In the genomic region with DNA sequence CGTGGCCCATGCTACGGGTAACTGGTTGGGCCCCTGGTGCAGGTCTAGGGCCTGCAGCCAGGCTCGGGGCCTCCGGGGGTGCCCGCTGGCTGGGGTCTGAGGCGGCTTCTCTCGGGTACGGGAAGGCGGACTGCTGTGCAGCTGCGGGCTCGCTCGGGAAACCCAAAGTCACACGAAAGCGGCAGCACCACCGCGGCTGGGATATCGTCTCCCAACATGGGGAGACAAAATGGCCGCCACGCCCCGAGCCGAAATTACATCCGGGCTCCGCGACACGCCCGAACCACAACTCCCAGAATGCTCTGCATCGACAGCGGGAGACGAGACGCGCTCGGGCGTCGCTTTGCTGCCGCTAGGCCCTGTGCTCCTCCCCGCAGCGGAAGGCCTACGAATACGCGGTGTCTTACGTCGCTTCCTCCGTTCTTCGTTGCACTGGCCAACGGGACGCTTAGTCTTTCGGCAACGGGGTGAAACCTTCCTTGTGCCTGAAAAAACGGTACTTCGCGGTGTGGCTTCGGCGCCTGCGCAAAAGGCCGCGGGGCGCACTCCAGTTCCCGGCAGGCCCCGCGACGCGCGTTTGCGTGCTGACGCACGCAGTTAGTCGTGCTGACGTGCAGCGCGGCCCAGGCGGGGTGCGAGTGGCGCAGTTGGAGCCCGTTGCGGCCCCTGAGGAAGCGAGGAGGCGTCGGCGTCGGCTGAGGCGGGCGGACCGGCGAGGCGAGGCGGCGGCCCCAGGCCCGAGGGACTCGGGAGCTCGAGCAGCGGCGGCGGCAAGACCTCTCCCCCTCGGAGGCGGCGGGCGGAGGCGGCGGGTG, we compare ENCODE assay signal across 8 cellular contexts. TPM values are rescaled to one million over a fixed set of nuclear protein-coding genes. Genes with fewer than 3 reads are reported as not detected.
DNase-seq lines count a peak whose midpoint lies in the region; ATAC-seq and TF ChIP-seq lines count a peak whose summit lies in the region.

SRRM2 (plus strand) TSS at position 604 of the 815 bp plus-strand sequence. CDS start 3,727 bp downstream, outside the sequence.

- peaks cover 11 to 17% of the 10 kb centered on the region in 2 donors for H3K4me1 ChIP-seq in lung (ENCODE audit: control insufficient read depth in 2 of 2, insufficient read depth in 2 of 2, low read length in 2 of 2)

- no peaks in the 10 kb centered on the region for H3K27me3 ChIP-seq in lung (ENCODE audit: control insufficient read depth, insufficient read depth)

- peak within 1 kb of the TSS; percentile 86 for H3K4me3 ChIP-seq in lung

- 2 to 3% methylated on average over 81 to 99 of the region's 99 CpGs for WGBS in lung, 2 donors

- DNase-seq in COLO829 (ENCODE audit: low spot score) (peak; percentile 95), HT-29 (ENCODE audit: low spot score) (peak; percentile 95), lung (ENCODE audit: low spot score) (peak; percentile 95)
- DNase-seq in NK-92 treated with Interleukin-12 subunit alpha and Interleukin-12 subunit beta, amount 100 ng/mL, for 24 hours (lab: John Stamatoyannopoulos, UW): peak; percentile 94
- DNase-seq in activated CD8-positive, alpha-beta memory T cell treated with anti-CD3 and anti-CD28 coated beads for 24 hours: peak; percentile 98
- peak; percentile 91 for DNase-seq in effector CD4-positive, alpha-beta T cell
- peak; percentile 88 to 93 (median 89) for DNase-seq in stimulated activated CD4-positive, alpha-beta T cell treated with anti-CD3 and anti-CD28 coated beads, TNF-alpha, amount 100 ng/mL, for 24 hours (ENCODE audit: low read depth in 3 of 3)

- ATAC-seq in GM21360 (IDR thresholded peaks at IDR 0.05; ENCODE audit: unreplicated experiment) (peak; percentile 73), lung (ENCODE audit: insufficient read depth, low FRiP score) (peak; percentile 92)

- peaks cover 0 to 2% of the 10 kb centered on the region in 2 donors for H3K9me3 ChIP-seq in lung (ENCODE audit: control insufficient read depth in 2 of 2, insufficient read depth in 1 of 2, low read length in 1 of 2)

- H3K36me3 ChIP-seq in lung (ENCODE audit: control insufficient read depth in 2 of 2, insufficient read depth in 2 of 2, low read length in 2 of 2): peaks cover 0 to 3% of the 10 kb centered on the region in 2 donors

- TF ChIP-seq CTCF in lung (IDR thresholded peaks at IDR 0.05; ENCODE audit: control extremely low read depth, extremely low read depth): no peak

- peak within 1 kb of the TSS; percentile 97 to 100 for H3K27ac ChIP-seq in lung (ENCODE audit: low read depth in 1 of 2, low read length in 1 of 2)

RNA-seq across cellular contexts. Expression of gene SRRM2, which starts in this region (rescaled TPM):
- 132 and 138 TPM in 2 replicates for total RNA-seq in HT-29 (2014; rRNA removed; shearing (Covaris generic))
- total RNA-seq in lung: 100 to 1,000 TPM; 316 to 541 TPM
- polyA plus RNA-seq in lung: 100 to 1,000 TPM; 353 to 589 TPM

Comparison
In these comparisons a context has a peak if more than half of its experiments do, and no peak if none do; other contexts are left out.
1. Peak in every context shown above with its lines: DNase-seq, ATAC-seq, H3K4me3 ChIP-seq and H3K27ac ChIP-seq.